Comparison of ENCODE assay signal across 9 cellular contexts in the genomic region with DNA sequence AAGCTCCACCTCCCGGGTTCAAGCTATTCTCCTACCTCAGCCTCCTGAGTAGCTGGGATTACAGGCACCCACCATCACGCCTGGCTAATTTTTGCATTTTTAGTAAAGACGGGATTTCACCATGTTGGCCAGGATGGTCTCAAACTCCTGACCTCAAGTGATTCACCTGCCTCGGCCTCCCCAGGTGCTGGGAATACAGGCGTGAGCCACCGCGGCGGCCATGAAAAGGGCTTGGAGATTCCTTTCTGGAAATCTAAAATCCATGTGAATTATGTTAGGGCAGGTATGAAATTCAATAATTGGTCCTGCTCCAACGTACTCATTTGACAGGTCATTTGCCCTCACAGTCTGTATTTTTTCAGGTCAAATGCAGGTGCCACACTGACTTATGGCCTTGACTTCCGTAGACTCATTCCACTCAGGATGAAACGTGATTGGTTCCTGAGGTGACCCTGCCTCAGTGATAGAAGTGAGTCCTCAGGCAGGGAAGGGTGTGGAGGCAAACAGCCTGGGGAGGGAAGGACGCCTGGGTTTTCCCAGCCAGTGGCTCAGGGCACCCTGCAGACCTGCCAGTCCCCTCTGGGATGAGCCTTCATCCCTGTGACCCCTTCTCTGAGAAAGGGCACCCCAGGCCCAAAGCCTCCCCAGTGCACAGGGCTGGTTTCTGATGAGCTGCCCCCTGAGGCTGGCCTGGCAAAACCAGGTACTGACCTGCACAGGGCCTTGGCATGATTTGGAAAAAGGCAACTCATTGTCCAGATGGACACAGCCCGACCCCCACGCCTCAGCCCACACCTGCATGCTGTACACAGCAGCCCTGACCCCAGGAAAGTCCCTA. TPM values are rescaled to one million over a fixed set of nuclear protein-coding genes. Genes with fewer than 3 reads are reported as not detected.
A peak's percentile ranks its signal among the peaks of the same experiment; 100 is the strongest.
DNase-seq lines count a peak whose midpoint lies in the region; TF ChIP-seq lines count a peak whose summit lies in the region.
"Had no signal": no experiment of that assay in that cellular context is flagged by ENCODE, and none has a peak within 500 bp of the region (broad histone marks: within the 10 kb centered on the region; RNA-seq: fewer than 3 reads in every experiment).

No MANE protein-coding gene starts in this region.

- peak overlapping the region in 1 of 2 donors; percentile 45 for H3K4me3 ChIP-seq in muscle layer of colon (ENCODE audit: low read depth in 1 of 2, low read length in 2 of 2)
- H3K4me3 ChIP-seq in testis, result no peak overlapping the region

- TF ChIP-seq POLR2A in testis (IDR thresholded peaks at IDR 0.05), result no peak

- H3K27me3 ChIP-seq in muscle layer of colon (ENCODE audit: control insufficient read depth in 1 of 2, insufficient read depth in 2 of 2, low read length in 2 of 2) (no peaks in the 10 kb centered on the region), testis (no peaks in the 10 kb centered on the region)

- H3K36me3 ChIP-seq in muscle layer of colon (ENCODE audit: insufficient read depth, low read length) (no peaks in the 10 kb centered on the region), testis (ENCODE audit: low read depth, missing control alignments) (no peaks in the 10 kb centered on the region)

- no peak overlapping the region for H3K9ac ChIP-seq in muscle layer of colon (ENCODE audit: low read length)

- intact Hi-C loops in testis (cut with DNase I; ENCODE audit: low total_unique reads), result no loop called here

- H3K9me3 ChIP-seq in muscle layer of colon (ENCODE audit: low read length) (no peaks in the 10 kb centered on the region), testis (no peaks in the 10 kb centered on the region)

- H3K4me3 Mint-ChIP-seq in chondrocyte (ENCODE audit: unreplicated experiment), result no peak overlapping the region

- 82 to 91% methylated on average over 11 to 14 of the region's 14 CpGs for WGBS in testis, 2 donors

- no peaks in the 10 kb centered on the region for H3K9me3 Mint-ChIP-seq in chondrocyte (ENCODE audit: low read depth)

- H3K4me1 ChIP-seq in muscle layer of colon (ENCODE audit: insufficient read depth, low read length) (peaks cover 53% of the 10 kb centered on the region), testis (peaks cover 71% of the 10 kb centered on the region)

- TF ChIP-seq CTCF in chondrocyte (IDR thresholded peaks at IDR 0.05) (no peak), testis (IDR thresholded peaks at IDR 0.05) (no peak)

- peak overlapping the region; percentile 81 for H3K27ac ChIP-seq in muscle layer of colon (ENCODE audit: low read depth, low read length)
- H3K27ac ChIP-seq in testis, result peak overlapping the region; percentile 64 to 88

- H3K27ac Mint-ChIP-seq in chondrocyte (ENCODE audit: unreplicated experiment), result peak overlapping the region; percentile 80

- no peaks in the 10 kb centered on the region for H3K36me3 Mint-ChIP-seq in chondrocyte (ENCODE audit: low read depth)

- H3K4me1 Mint-ChIP-seq in chondrocyte (ENCODE audit: low read depth), result peaks cover 33% of the 10 kb centered on the region

- peak; percentile 29 for DNase-seq in DMS53 (lab: John Stamatoyannopoulos, UW)
- DNase-seq in DMS53 treated with DMSO at 0.1 percent for 48 hours (lab: John Stamatoyannopoulos, UW; ENCODE audit: unreplicated experiment), result no peak
- DNase-seq in chondrocyte (ENCODE audit: low spot score), result peak; percentile 79
- peak; percentile 31 for DNase-seq in testis
- DNase-seq in cerebellum (ENCODE audit: low spot score), result no peak
- DNase-seq in nucleus accumbens (lab: John Stamatoyannopoulos, UW), result no peak
- no peak for DNase-seq in UCSD-AML1 (lab: John Stamatoyannopoulos, UW; ENCODE audit: unreplicated experiment)
- DNase-seq: activated T-cell treated with anti-CD3 and anti-CD28 coated beads for 4 hours had no signal

- no peaks in the 10 kb centered on the region for H3K27me3 Mint-ChIP-seq in chondrocyte (ENCODE audit: low read depth)

RNA-seq across cellular contexts. Expression of a gene that starts 48.7 kb away (rescaled TPM):
- total RNA-seq in chondrocyte (129 to 167 TPM (median 137 TPM) in 3 replicates), testis (100 to 1,000 TPM; 147 to 257 TPM), cerebellum (87.9 TPM)
- 461 TPM for polyA plus RNA-seq in testis (ENCODE audit: insufficient read depth, low read depth, low replicate concordance)

Comparison
In these comparisons a context has a peak if more than half of its experiments do, and no peak if none do; other contexts are left out.
1. DNase-seq: peak in DMS53 (single experiment), chondrocyte (single experiment) and testis (single experiment); none in DMS53 treated with DMSO at 0.1 percent for 48 hours (single experiment), cerebellum (single experiment), nucleus accumbens (0 of 56) and UCSD-AML1 (single experiment).